Comparison of ENCODE assay signal across 17 cellular contexts in genomic region chr9:129809346-129809745, GRCh38. TPM values are rescaled to one million over a fixed set of nuclear protein-coding genes. Genes with fewer than 3 reads are reported as not detected.
DNase-seq lines count a peak whose midpoint lies in the region; FAIRE-seq and TF ChIP-seq lines count a peak whose summit lies in the region.
"Had no signal": no experiment of that assay in that cellular context is flagged by ENCODE, and none has a peak within 500 bp of the region (broad histone marks: within the 10 kb centered on the region; RNA-seq: fewer than 3 reads in every experiment).

No MANE protein-coding gene starts in this region.

- BruUV-seq in endothelial cell of umbilical vein (replicated peaks; lab: Mats Ljungman, UMichigan): no TSS peak

- peaks cover 2% of the 10 kb centered on the region for H3K79me2 ChIP-seq in endothelial cell of umbilical vein (ENCODE audit: control insufficient read depth, insufficient read depth, low read length)

- peak; percentile 16 for DNase-seq in DMS 273 (lab: John Stamatoyannopoulos, UW; ENCODE audit: unreplicated experiment)
- DNase-seq in DMS 273 treated with DMSO at 0.1 percent for 48 hours (lab: John Stamatoyannopoulos, UW): no peak
- no peak for DNase-seq in SK-N-MC (ENCODE audit: low read depth, low spot score)
- no peak for DNase-seq in endothelial cell of umbilical vein (ENCODE audit: low read depth, low spot score)
- DNase-seq in NAMALWA (ENCODE audit: low spot score): no peak
- DNase-seq in GM10266 (ENCODE audit: extremely low spot score): no peak
- DNase-seq in neuronal stem cell (ENCODE audit: low spot score): no peak
- DNase-seq: 8988T, C1 segment of cervical spinal cord, EL, NCI-H1105, NCI-H1694, NCI-H510A treated with DMSO at 0.1 percent for 48 hours, Right ventricle myocardium superior had no signal

- H3K27ac ChIP-seq in BLaER1: no peak overlapping the region
- H3K27ac ChIP-seq in SK-N-MC: 0 out of 2 replicates have a peak overlapping the region, but pooled peaks have one; percentile 38
- no peak overlapping the region for H3K27ac ChIP-seq in endothelial cell of umbilical vein (ENCODE audit: insufficient read depth, low read depth, low read length)
- H3K27ac ChIP-seq in neuronal stem cell (replicated peaks; ENCODE audit: low read length): no peak overlapping the region
- H3K27ac ChIP-seq: KMS-11 had no signal

- H3K4me3 ChIP-seq in BLaER1: no peak overlapping the region
- H3K4me3 ChIP-seq in SK-N-MC: no peak overlapping the region
- H3K4me3 ChIP-seq in endothelial cell of umbilical vein (replicated peaks in 1 of 3; ENCODE audit: insufficient read depth in 1 of 3, low read depth in 1 of 3, low read length in 3 of 3): no peak overlapping the region
- H3K4me3 ChIP-seq in neuronal stem cell (ENCODE audit: low read length in 2 of 2): no peak overlapping the region

- H4K20me1 ChIP-seq in BLaER1 (peaks cover 82% of the 10 kb centered on the region), endothelial cell of umbilical vein (replicated peaks; ENCODE audit: control insufficient read depth, extremely low read depth, insufficient read depth, low read length) (no peaks in the 10 kb centered on the region)

- no peak overlapping the region for H2BK5ac ChIP-seq in neuronal stem cell (ENCODE audit: low read length)

- H3K79me1 ChIP-seq in neuronal stem cell (ENCODE audit: low read depth, low read length): peaks cover 1% of the 10 kb centered on the region

- TF ChIP-seq POLR2A in endothelial cell of umbilical vein (IDR thresholded peaks at IDR 0.05; ENCODE audit: low read depth, low read length): peak; percentile 26

- H3K4me2 ChIP-seq in BLaER1: peak overlapping the region; percentile 48
- H3K4me2 ChIP-seq in endothelial cell of umbilical vein (ENCODE audit: insufficient read depth, low read length): no peak overlapping the region
- no peak overlapping the region for H3K4me2 ChIP-seq in neuronal stem cell (ENCODE audit: insufficient read depth, low read length, poor library complexity, severe bottlenecking)
- H3K4me2 ChIP-seq: KMS-11 had no signal

- H2BK12ac ChIP-seq in neuronal stem cell (ENCODE audit: low read length): no peak overlapping the region

- H3K14ac ChIP-seq in neuronal stem cell (ENCODE audit: low read length): no peak overlapping the region

- H3K4ac ChIP-seq in neuronal stem cell (ENCODE audit: low read length): no peak overlapping the region

- H3K4me1 ChIP-seq in BLaER1 (peaks cover 45% of the 10 kb centered on the region), endothelial cell of umbilical vein (ENCODE audit: control insufficient read depth, extremely low read depth, insufficient read depth, low read length) (peaks cover 3% of the 10 kb centered on the region), neuronal stem cell (ENCODE audit: control insufficient read depth in 2 of 2, insufficient read depth in 1 of 2, low read depth in 1 of 2, low read length in 2 of 2) (no peaks in the 10 kb centered on the region)

- no peak overlapping the region for H4K91ac ChIP-seq in neuronal stem cell (ENCODE audit: low read depth, low read length, poor library complexity)

- H3K9me3 ChIP-seq in BLaER1: no peaks in the 10 kb centered on the region
- no peaks in the 10 kb centered on the region for H3K9me3 ChIP-seq in SK-N-MC (ENCODE audit: low read depth, low read length)
- H3K9me3 ChIP-seq in endothelial cell of umbilical vein (replicated peaks; ENCODE audit: control insufficient read depth, insufficient read depth, low read length): no peaks in the 10 kb centered on the region
- no peaks in the 10 kb centered on the region for H3K9me3 ChIP-seq in neuronal stem cell (replicated peaks in 1 of 2; ENCODE audit: control insufficient read depth in 2 of 2, insufficient read depth in 1 of 2, low read depth in 1 of 2, low read length in 2 of 2)

- no peaks in the 10 kb centered on the region for H3K9me1 ChIP-seq in endothelial cell of umbilical vein (replicated peaks; ENCODE audit: control insufficient read depth, extremely low read depth, insufficient read depth, low read length)

- dilution Hi-C loops in endothelial cell of umbilical vein (cut with MboI; ENCODE audit: extremely low pct_ligation_motif_present, low sequenced_read_pairs): no loop called here

- POLR2A ChIA-PET in endothelial cell of umbilical vein (lab: Charles Lee): no interaction called here

- no peak overlapping the region for H3K18ac ChIP-seq in neuronal stem cell (ENCODE audit: low read length)

- H2BK120ac ChIP-seq in neuronal stem cell (ENCODE audit: low read depth, low read length): no peak overlapping the region

- no peak for FAIRE-seq in endothelial cell of umbilical vein (lab: Jason Lieb, UNC)
- FAIRE-seq: GM19239 had no signal

- H2AFZ ChIP-seq in endothelial cell of umbilical vein (ENCODE audit: low read depth, low read length) (no peak overlapping the region), neuronal stem cell (ENCODE audit: low read length) (no peak overlapping the region)

- no peak overlapping the region for H4K8ac ChIP-seq in neuronal stem cell (ENCODE audit: low read depth, low read length)

- no CpG with 5 or more reads among the region's 11 CpGs for WGBS in neuronal stem cell (ENCODE audit: extremely low coverage in 2 of 2, insufficient read length in 2 of 2, insufficient replicate concordance in 1 of 2), 2 donors

- no peak overlapping the region for H2BK15ac ChIP-seq in neuronal stem cell (ENCODE audit: low read length)

- H3K9ac ChIP-seq in BLaER1: peak overlapping the region; percentile 16; the same call in 1 of the 2 replicates
- no peak overlapping the region for H3K9ac ChIP-seq in SK-N-MC (ENCODE audit: insufficient read length)
- H3K9ac ChIP-seq in endothelial cell of umbilical vein (replicated peaks; ENCODE audit: extremely low read depth, insufficient read depth, low read length): no peak overlapping the region
- no peak overlapping the region for H3K9ac ChIP-seq in neuronal stem cell (ENCODE audit: low read depth, low read length, poor library complexity)
- H3K9ac ChIP-seq: KMS-11 had no signal

- CTCF ChIA-PET in endothelial cell of umbilical vein (lab: Charles Lee): interaction anchor here (0.6 to 1.4 kb wide), 2 partner anchors 29 to 780 kb away, joined by 3 read pairs; no protein-coding TSS in a partner anchor

- no peak overlapping the region for H3K23ac ChIP-seq in neuronal stem cell (ENCODE audit: low read depth, low read length, poor library complexity)

- intact Hi-C loops in endothelial cell of umbilical vein (cut with micrococcal nuclease): no loop called here

- H3K27me3 ChIP-seq in BLaER1: no peaks in the 10 kb centered on the region
- no peaks in the 10 kb centered on the region for H3K27me3 ChIP-seq in endothelial cell of umbilical vein (ENCODE audit: control insufficient read depth in 2 of 2, insufficient read depth in 2 of 2, low read length in 2 of 2)
- no peaks in the 10 kb centered on the region for H3K27me3 ChIP-seq in neuronal stem cell (ENCODE audit: control insufficient read depth in 3 of 3, insufficient read depth in 3 of 3, low read depth in 1 of 3, low read length in 3 of 3)

- TF ChIP-seq CTCF in endothelial cell of umbilical vein (IDR thresholded peaks at IDR 0.05; ENCODE audit: extremely low read depth in 1 of 2, insufficient read depth in 1 of 2, low read depth in 1 of 2, low read length in 2 of 2): no peak
- no peak for TF ChIP-seq CTCF in GM10266 (IDR thresholded peaks at IDR 0.05; ENCODE audit: control insufficient read depth, insufficient read depth, low read depth, missing control alignments)

- no peak overlapping the region for H2AK5ac ChIP-seq in neuronal stem cell (ENCODE audit: low read depth, low read length)

- H3K36me3 ChIP-seq in BLaER1 (peaks cover 90% of the 10 kb centered on the region), SK-N-MC (ENCODE audit: insufficient read depth, low read length) (peaks cover 50% of the 10 kb centered on the region), endothelial cell of umbilical vein (ENCODE audit: control insufficient read depth in 2 of 2, extremely low read depth in 1 of 2, insufficient read depth in 2 of 2, low read length in 2 of 2) (peaks cover 2 to 8% of the 10 kb centered on the region in 2 experiments), neuronal stem cell (replicated peaks in 1 of 2; ENCODE audit: control insufficient read depth in 2 of 2, insufficient read depth in 2 of 2, low read length in 2 of 2) (peaks cover 23 to 81% of the 10 kb centered on the region in 2 donors)

RNA-seq across cellular contexts. Expression of gene TOR1B, which starts 6.4 kb away (rescaled TPM):
- total RNA-seq in endothelial cell of umbilical vein: 23.1 and 29.5 TPM in 2 replicates
- polyA plus RNA-seq in endothelial cell of umbilical vein: 25.2 and 27.0 TPM in 2 replicates
- polyA plus RNA-seq in endothelial cell of umbilical vein (2011; cell fraction: cytosol; rRNA removed): 22.4 and 22.6 TPM in 2 replicates
- 17.9 and 18.6 TPM in 2 replicates for polyA plus RNA-seq in endothelial cell of umbilical vein (2011; cell fraction: nucleus; rRNA removed)
- 25.9 and 29.9 TPM in 2 replicates for polyA plus RNA-seq in endothelial cell of umbilical vein (2012)
- 23.0 and 27.1 TPM in 2 replicates for polyA minus RNA-seq in endothelial cell of umbilical vein
- 19.9 TPM for polyA minus RNA-seq in endothelial cell of umbilical vein (2011; cell fraction: cytosol; rRNA and poly(A)+ RNA removed)
- polyA minus RNA-seq in endothelial cell of umbilical vein (2011; cell fraction: nucleus; rRNA and poly(A)+ RNA removed): 7.2 and 9.2 TPM in 2 replicates
- 7.8 TPM for polyA plus RNA-seq in neuronal stem cell (2013, experiment 1 of 2)
- polyA plus RNA-seq in neuronal stem cell (2013, experiment 2 of 2): 9.0 TPM

RNA-seq across cellular contexts. Expression of gene TOR1A, which starts 14.6 kb away (rescaled TPM):
- 56.6 and 57.8 TPM in 2 replicates for total RNA-seq in endothelial cell of umbilical vein
- 89.8 and 93.5 TPM in 2 replicates for polyA plus RNA-seq in endothelial cell of umbilical vein
- 98.7 and 102 TPM in 2 replicates for polyA plus RNA-seq in endothelial cell of umbilical vein (2011; cell fraction: cytosol; rRNA removed)
- 39.3 and 52.0 TPM in 2 replicates for polyA plus RNA-seq in endothelial cell of umbilical vein (2011; cell fraction: nucleus; rRNA removed)
- polyA plus RNA-seq in endothelial cell of umbilical vein (2012): 60.4 and 79.6 TPM in 2 replicates
- polyA minus RNA-seq in endothelial cell of umbilical vein: 69.7 and 73.8 TPM in 2 replicates
- polyA minus RNA-seq in endothelial cell of umbilical vein (2011; cell fraction: cytosol; rRNA and poly(A)+ RNA removed): 34.3 TPM
- 22.5 and 28.8 TPM in 2 replicates for polyA minus RNA-seq in endothelial cell of umbilical vein (2011; cell fraction: nucleus; rRNA and poly(A)+ RNA removed)
- 28.2 TPM for polyA plus RNA-seq in neuronal stem cell (2013, experiment 1 of 2)
- polyA plus RNA-seq in neuronal stem cell (2013, experiment 2 of 2): 27.2 TPM

RNA-seq across cellular contexts. Expression of gene C9orf78, which starts 25.7 kb away (rescaled TPM):
- total RNA-seq in endothelial cell of umbilical vein: 34.6 and 34.7 TPM in 2 replicates
- 11.4 and 17.9 TPM in 2 replicates for polyA plus RNA-seq in endothelial cell of umbilical vein
- polyA plus RNA-seq in endothelial cell of umbilical vein (2011; cell fraction: cytosol; rRNA removed): 31.5 and 33.7 TPM in 2 replicates
- 6.7 and 11.3 TPM in 2 replicates for polyA plus RNA-seq in endothelial cell of umbilical vein (2011; cell fraction: nucleus; rRNA removed)
- polyA plus RNA-seq in endothelial cell of umbilical vein (2012): 48.3 and 61.7 TPM in 2 replicates
- polyA minus RNA-seq in endothelial cell of umbilical vein: 6.3 and 6.5 TPM in 2 replicates
- 20.5 TPM for polyA minus RNA-seq in endothelial cell of umbilical vein (2011; cell fraction: cytosol; rRNA and poly(A)+ RNA removed)
- polyA minus RNA-seq in endothelial cell of umbilical vein (2011; cell fraction: nucleus; rRNA and poly(A)+ RNA removed): 3.9 and 4.8 TPM in 2 replicates
- polyA plus RNA-seq in neuronal stem cell (2013, experiment 1 of 2): 37.6 TPM
- 36.0 TPM for polyA plus RNA-seq in neuronal stem cell (2013, experiment 2 of 2)

RNA-seq across cellular contexts. Expression of gene USP20, which starts 25.9 kb away (rescaled TPM):
- total RNA-seq in endothelial cell of umbilical vein: 13.4 and 17.4 TPM in 2 replicates
- 25.9 and 30.1 TPM in 2 replicates for polyA plus RNA-seq in endothelial cell of umbilical vein
- polyA plus RNA-seq in endothelial cell of umbilical vein (2011; cell fraction: cytosol; rRNA removed): 8.7 and 14.4 TPM in 2 replicates
- 62.5 and 71.0 TPM in 2 replicates for polyA plus RNA-seq in endothelial cell of umbilical vein (2011; cell fraction: nucleus; rRNA removed)
- polyA plus RNA-seq in endothelial cell of umbilical vein (2012): 9.7 and 15.3 TPM in 2 replicates
- polyA minus RNA-seq in endothelial cell of umbilical vein: 17.3 and 21.8 TPM in 2 replicates
- polyA minus RNA-seq in endothelial cell of umbilical vein (2011; cell fraction: cytosol; rRNA and poly(A)+ RNA removed): 11.5 TPM
- 9.6 and 16.5 TPM in 2 replicates for polyA minus RNA-seq in endothelial cell of umbilical vein (2011; cell fraction: nucleus; rRNA and poly(A)+ RNA removed)
- polyA plus RNA-seq in neuronal stem cell (2013, experiment 1 of 2): 11.8 TPM
- 10.9 TPM for polyA plus RNA-seq in neuronal stem cell (2013, experiment 2 of 2)

RNA-seq across cellular contexts. Expression of gene PTGES, which starts 56.5 kb away (rescaled TPM):
- total RNA-seq in endothelial cell of umbilical vein: not detected in 2 replicates
- polyA plus RNA-seq in endothelial cell of umbilical vein: not detected in 2 replicates
- polyA plus RNA-seq in endothelial cell of umbilical vein (2011; cell fraction: cytosol; rRNA removed): not detected in 2 replicates
- not detected in 2 replicates for polyA plus RNA-seq in endothelial cell of umbilical vein (2011; cell fraction: nucleus; rRNA removed)
- 0.11 TPM in 1 of 2 replicates, not detected in the other for polyA plus RNA-seq in endothelial cell of umbilical vein (2012)
- polyA minus RNA-seq in endothelial cell of umbilical vein: not detected in 2 replicates
- polyA minus RNA-seq in endothelial cell of umbilical vein (2011; cell fraction: cytosol; rRNA and poly(A)+ RNA removed): 93.3 TPM
- polyA minus RNA-seq in endothelial cell of umbilical vein (2011; cell fraction: nucleus; rRNA and poly(A)+ RNA removed): 0.53 TPM in 1 of 2 replicates, not detected in the other
- 4.1 TPM for polyA plus RNA-seq in neuronal stem cell (2013, experiment 1 of 2)
- polyA plus RNA-seq in neuronal stem cell (2013, experiment 2 of 2): 4.1 TPM
